ENCODE assay signal across 12 cellular contexts in genomic region chr5:74851026-74851425, GRCh38. TPM values are rescaled to one million over a fixed set of nuclear protein-coding genes. Genes with fewer than 3 reads are reported as not detected.
DNase-seq lines count a peak whose midpoint lies in the region; ATAC-seq and TF ChIP-seq lines count a peak whose summit lies in the region.
"Had no signal": no experiment of that assay in that cellular context is flagged by ENCODE, and none has a peak within 500 bp of the region (broad histone marks: within the 10 kb centered on the region; RNA-seq: fewer than 3 reads in every experiment).

No MANE protein-coding gene starts in this region.

- intact Hi-C loops in adrenal gland (cut with DNase I) (no loop called here), PC-3 (cut with micrococcal nuclease) (no loop called here)
- intact Hi-C loops in naive thymus-derived CD4-positive, alpha-beta T cell (cut with micrococcal nuclease): loop anchor here in 1 of 2 donors (5.0 kb wide), 1 partner anchor 164 kb away; the partner anchor contains the start of gene HEXB

- H3K9me2 ChIP-seq in PC-3 (replicated peaks; ENCODE audit: low read length): no peaks in the 10 kb centered on the region

- peaks cover 18% of the 10 kb centered on the region for H3K4me1 ChIP-seq in CD4-positive, CD25-positive, alpha-beta regulatory T cell (ENCODE audit: control insufficient read depth, insufficient read depth, low read length, poor library complexity, severe bottlenecking)
- H3K4me1 ChIP-seq in adrenal gland (replicated peaks in 1 of 2) (peaks cover 0 to 33% of the 10 kb centered on the region in 2 donors), PC-3 (ENCODE audit: insufficient read depth, low read length) (peaks cover 7% of the 10 kb centered on the region)
- H3K4me1 ChIP-seq in naive thymus-derived CD4-positive, alpha-beta T cell (ENCODE audit: control insufficient read depth in 2 of 2, insufficient read depth in 2 of 2, low read length in 2 of 2): peaks cover 0 to 12% of the 10 kb centered on the region in 2 donors
- H3K4me1 ChIP-seq: pancreas had no signal

- H3K79me2 ChIP-seq in PC-3 (ENCODE audit: low read length): 0 out of 2 replicates have a peak, but pooled peaks cover 8% of the 10 kb centered on the region

- H3K4me2 ChIP-seq in PC-3 (ENCODE audit: low read length): no peak overlapping the region

- no peaks in the 10 kb centered on the region for H3F3A ChIP-seq in PC-3 (ENCODE audit: low read length, unreplicated experiment)

- no peak overlapping the region for H2AFZ ChIP-seq in PC-3 (ENCODE audit: low read length)

- POLR2A ChIA-PET in naive thymus-derived CD4-positive, alpha-beta T cell (lab: Charles Lee): interaction anchor here (1.0 kb wide), 1 partner anchor 12 kb away, joined by 3 read pairs; no protein-coding TSS in a partner anchor
- POLR2A ChIA-PET in PC-3 (lab: Charles Lee; ENCODE audit: unreplicated experiment): no interaction called here

- H3K9ac ChIP-seq in PC-3 (ENCODE audit: low read length): no peak overlapping the region

- no peaks in the 10 kb centered on the region for H3K27me3 Mint-ChIP-seq in CD4-positive, CD25-positive, alpha-beta regulatory T cell
- no peaks in the 10 kb centered on the region for H3K27me3 Mint-ChIP-seq in naive thymus-derived CD4-positive, alpha-beta T cell

- H4K20me1 ChIP-seq in PC-3 (ENCODE audit: low read length): no peaks in the 10 kb centered on the region

- no peaks in the 10 kb centered on the region for H3K9me3 ChIP-seq in CD4-positive, CD25-positive, alpha-beta regulatory T cell (ENCODE audit: control insufficient read depth in 2 of 2, low read length in 2 of 2)
- H3K9me3 ChIP-seq in adrenal gland (replicated peaks in 1 of 3) (no peaks in the 10 kb centered on the region), PC-3 (ENCODE audit: low read length) (no peaks in the 10 kb centered on the region)
- no peaks in the 10 kb centered on the region for H3K9me3 ChIP-seq in naive thymus-derived CD4-positive, alpha-beta T cell (ENCODE audit: control insufficient read depth in 2 of 3, low read length in 3 of 3)
- H3K9me3 ChIP-seq: pancreas, suprapubic skin had no signal

- TF ChIP-seq CTCF in adrenal gland (IDR thresholded peaks at IDR 0.05) (no peak), PC-3 (conservative IDR thresholded peaks at IDR 0.05; ENCODE audit: low read depth, low read length) (no peak), coronary artery (IDR thresholded peaks at IDR 0.05) (no peak)

- H3K4me3 Mint-ChIP-seq in CD4-positive, CD25-positive, alpha-beta regulatory T cell: peak overlapping the region; percentile 4 to 70 (median 34)
- H3K4me3 Mint-ChIP-seq in naive thymus-derived CD4-positive, alpha-beta T cell: peak overlapping the region in 8 of 10 donors; percentile 7 to 56 (median 29)

- peak overlapping the region; percentile 66 for H3K4me3 ChIP-seq in CD4-positive, CD25-positive, alpha-beta regulatory T cell (ENCODE audit: low read depth, low read length)
- no peak overlapping the region for H3K4me3 ChIP-seq in Jurkat, Clone E6-1 (ENCODE audit: low read length)
- no peak overlapping the region for H3K4me3 ChIP-seq in adrenal gland
- H3K4me3 ChIP-seq in naive thymus-derived CD4-positive, alpha-beta T cell (ENCODE audit: low read length): no peak overlapping the region
- no peak overlapping the region for H3K4me3 ChIP-seq in PC-3 (ENCODE audit: low read length)
- H3K4me3 ChIP-seq in coronary artery: no peak overlapping the region
- H3K4me3 ChIP-seq: pancreas, suprapubic skin had no signal

- peak overlapping the region; percentile 59 for H3K27ac ChIP-seq in CD4-positive, CD25-positive, alpha-beta regulatory T cell (ENCODE audit: insufficient read depth, low read length, poor library complexity, severe bottlenecking)
- peak overlapping the region in 3 of 5 donors; percentile 17 to 55 (median 31) for H3K27ac ChIP-seq in adrenal gland
- no peak overlapping the region for H3K27ac ChIP-seq in naive thymus-derived CD4-positive, alpha-beta T cell (ENCODE audit: low read depth, low read length)
- no peak overlapping the region for H3K27ac ChIP-seq in PC-3 (ENCODE audit: low read length)
- no peak overlapping the region for H3K27ac ChIP-seq in coronary artery
- H3K27ac ChIP-seq: pancreas had no signal

- peaks cover 0 to 6% (median 0%) of the 10 kb centered on the region in 7 donors for H3K9me3 Mint-ChIP-seq in CD4-positive, CD25-positive, alpha-beta regulatory T cell
- peaks cover 0 to 15% (median 4%) of the 10 kb centered on the region in 11 donors for H3K9me3 Mint-ChIP-seq in naive thymus-derived CD4-positive, alpha-beta T cell

- 58 to 79% (median 74%) methylated on average over 2 of the region's 2 CpGs for WGBS in adrenal gland, 4 donors

- H3K36me3 Mint-ChIP-seq in CD4-positive, CD25-positive, alpha-beta regulatory T cell: peaks cover 4% of the 10 kb centered on the region
- peaks cover 0 to 12% (median 10%) of the 10 kb centered on the region in 5 donors for H3K36me3 Mint-ChIP-seq in naive thymus-derived CD4-positive, alpha-beta T cell

- peaks cover 13 to 58% (median 51%) of the 10 kb centered on the region in 4 donors for H3K4me1 Mint-ChIP-seq in CD4-positive, CD25-positive, alpha-beta regulatory T cell
- H3K4me1 Mint-ChIP-seq in naive thymus-derived CD4-positive, alpha-beta T cell: peaks cover 19 to 81% (median 66%) of the 10 kb centered on the region in 7 donors

- no peaks in the 10 kb centered on the region for H3K36me3 ChIP-seq in CD4-positive, CD25-positive, alpha-beta regulatory T cell (ENCODE audit: control insufficient read depth, insufficient read depth, low read length)
- H3K36me3 ChIP-seq in adrenal gland (replicated peaks in 1 of 2): no peaks in the 10 kb centered on the region
- H3K36me3 ChIP-seq in naive thymus-derived CD4-positive, alpha-beta T cell (ENCODE audit: control insufficient read depth in 2 of 3, insufficient read depth in 3 of 3, low read length in 3 of 3): no peaks in the 10 kb centered on the region
- H3K36me3 ChIP-seq in PC-3 (ENCODE audit: low read depth, low read length): no peaks in the 10 kb centered on the region
- H3K36me3 ChIP-seq: pancreas, suprapubic skin had no signal

- CTCF ChIA-PET in naive thymus-derived CD4-positive, alpha-beta T cell (lab: Charles Lee): no interaction called here
- CTCF ChIA-PET in PC-3 (lab: Charles Lee): no interaction called here

- peak overlapping the region in 1 of 3 donors; percentile 87 for H3K27ac Mint-ChIP-seq in CD4-positive, CD25-positive, alpha-beta regulatory T cell
- H3K27ac Mint-ChIP-seq in naive thymus-derived CD4-positive, alpha-beta T cell: peak overlapping the region in 3 of 9 donors; percentile 22 to 60 (median 43)

- H3K27me3 ChIP-seq in CD4-positive, CD25-positive, alpha-beta regulatory T cell (ENCODE audit: control insufficient read depth, insufficient read depth, low read length): no peaks in the 10 kb centered on the region
- H3K27me3 ChIP-seq in adrenal gland (no peaks in the 10 kb centered on the region), PC-3 (ENCODE audit: low read length) (no peaks in the 10 kb centered on the region)
- no peaks in the 10 kb centered on the region for H3K27me3 ChIP-seq in naive thymus-derived CD4-positive, alpha-beta T cell (ENCODE audit: control insufficient read depth in 2 of 2, insufficient read depth in 2 of 2, low read length in 2 of 2)
- H3K27me3 ChIP-seq: pancreas, suprapubic skin had no signal

- BruUV-seq in PC-3 (replicated peaks; lab: Mats Ljungman, UMichigan): no TSS peak

- DNase-seq in CD4-positive, CD25-positive, alpha-beta regulatory T cell: peak in 1 of 3 donors; percentile 32
- DNase-seq in Jurkat, Clone E6-1 (ENCODE audit: low read depth, low spot score): peak; percentile 28
- DNase-seq in adrenal gland (no peak), PC-3 (no peak), coronary artery (ENCODE audit: low spot score) (no peak)
- no peak for DNase-seq in naive thymus-derived CD4-positive, alpha-beta T cell
- DNase-seq: head of caudate nucleus, kidney glomerular epithelial cell, pancreas, SHP77 had no signal

- peak in 1 of 2 donors; percentile 30 for ATAC-seq in CD4-positive, CD25-positive, alpha-beta regulatory T cell (ENCODE audit: low read depth in 2 of 2)
- peak; percentile 27 for ATAC-seq in naive thymus-derived CD4-positive, alpha-beta T cell
- ATAC-seq in PC-3 (no peak), HG03469 (IDR thresholded peaks at IDR 0.05; ENCODE audit: unreplicated experiment) (no peak)
- ATAC-seq: pancreas had no signal

- no peak for TF ChIP-seq POLR2A in adrenal gland (IDR thresholded peaks at IDR 0.05)

RNA-seq across cellular contexts. Expression of gene FAM169A, which starts 15.2 kb away (rescaled TPM):
- 7.4 TPM for total RNA-seq in CD4-positive, CD25-positive, alpha-beta regulatory T cell
- 1 to 10 TPM; 2.5 to 6.3 (median 4.5) TPM for polyA plus RNA-seq in CD4-positive, CD25-positive, alpha-beta regulatory T cell
- 4.7 TPM for polyA plus RNA-seq in Jurkat, Clone E6-1 (2012; ENCODE audit: insufficient read depth, insufficient read length)
- total RNA-seq in adrenal gland: 10 to 100 TPM in 2 of 8 donors, 1 to 10 TPM in 6; 6.0 to 36.4 (median 7.4) TPM
- polyA plus RNA-seq in adrenal gland: 1 to 10 TPM; 1.7 to 9.2 (median 3.4) TPM
- 10 to 100 TPM in 4 of 5 experiments, 1 to 10 TPM in 1; 2.3 to 22.4 (median 15.6) TPM for total RNA-seq in naive thymus-derived CD4-positive, alpha-beta T cell
- polyA plus RNA-seq in naive thymus-derived CD4-positive, alpha-beta T cell: 10 to 100 TPM in 1 of 2 donors, 1 to 10 TPM in 1; 4.7 to 11.3 TPM
- 10.6 and 11.2 TPM in 2 replicates for total RNA-seq in PC-3 (2014; rRNA removed)

Comparison
In these comparisons a context has a peak if more than half of its experiments do, and no peak if none do; other contexts are left out.
1. H3K27ac ChIP-seq: peak in CD4-positive, CD25-positive, alpha-beta regulatory T cell (single experiment) and adrenal gland (3 of 5); none in naive thymus-derived CD4-positive, alpha-beta T cell (single experiment), PC-3 (single experiment) and coronary artery (0 of 2).